18 cellular contexts compared by ENCODE assay signal in the genomic region with DNA sequence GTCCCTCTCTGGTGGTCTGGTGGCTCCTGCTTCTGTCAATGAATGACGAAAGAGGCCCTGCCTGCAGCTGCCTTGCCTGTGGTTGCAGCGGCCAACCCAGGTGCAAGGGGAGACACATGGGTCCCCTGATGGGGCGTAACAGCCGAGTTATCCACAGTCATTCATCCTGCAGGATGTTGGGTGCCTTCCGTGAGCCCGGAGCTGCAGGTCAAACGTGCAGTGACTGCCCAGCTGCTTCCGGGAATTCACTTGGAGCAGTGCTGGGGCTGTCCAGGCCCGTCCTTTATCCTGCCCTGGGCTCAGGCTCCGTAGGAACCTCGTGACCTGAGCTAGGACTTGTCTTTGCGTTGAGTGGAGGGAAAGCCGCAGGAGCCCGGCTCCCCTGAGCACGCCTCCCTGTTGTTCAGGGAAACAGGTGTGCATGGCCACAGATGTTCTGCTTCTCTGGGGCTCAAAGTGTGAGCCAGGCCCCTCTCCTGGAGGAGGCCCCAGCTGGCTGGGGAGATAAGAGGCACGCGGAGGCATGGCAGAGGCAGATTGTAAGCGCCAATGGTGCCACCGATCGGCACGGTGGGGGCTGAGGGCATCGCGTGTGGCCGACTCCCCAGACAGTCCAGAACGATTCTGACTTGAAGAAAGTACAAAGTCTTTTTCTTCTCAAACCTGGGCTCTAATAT.
"Had no signal": no experiment of that assay in that cellular context is flagged by ENCODE, and none has a peak within 500 bp of the region (broad histone marks: within the 10 kb centered on the region; RNA-seq: fewer than 3 reads in every experiment).

No MANE protein-coding gene starts in this region.

- H3K36me3 ChIP-seq: sigmoid colon, thoracic aorta had no signal

- H3K27ac Mint-ChIP-seq: activated naive CD8-positive, alpha-beta T cell treated with anti-CD3 and anti-CD28 coated beads, Interleukin-2, amount 10 ng/mL, durations not matched to agents 7 days and 5 days; endodermal cell; mesothelial cell of epicardium; nephron progenitor cell; T-cell had no signal

- H3K9me3 ChIP-seq: psoas muscle, sigmoid colon, thoracic aorta had no signal

- H3K4me1 ChIP-seq: psoas muscle had no signal

- ATAC-seq: activated CD4-positive, CD25-positive, alpha-beta regulatory T cell treated with anti-CD3 and anti-CD28 coated beads, Interleukin-2, amount 50 U/mL, for 24 hours; psoas muscle; T-cell had no signal

- H3K4me2 ChIP-seq: hepatocyte had no signal

- H3K27ac ChIP-seq: hepatocyte, psoas muscle, sigmoid colon, thoracic aorta had no signal

- H3K4me3 Mint-ChIP-seq: activated naive CD8-positive, alpha-beta T cell treated with anti-CD3 and anti-CD28 coated beads, Interleukin-2, amount 10 ng/mL, durations not matched to agents 7 days and 5 days; endodermal cell; mesothelial cell of epicardium; nephron progenitor cell; T-cell had no signal

- DNase-seq: activated CD4-positive, alpha-beta T cell treated with anti-CD3 and anti-CD28 coated beads, Interleukin-2, amount 50 U/mL, for 1 hour; activated CD8-positive, alpha-beta memory T cell treated with anti-CD3 and anti-CD28 coated beads for 24 hours; activated naive CD8-positive, alpha-beta T cell treated with anti-CD3 and anti-CD28 coated beads, Interleukin-2, amount 10 ng/mL, durations not matched to agents 7 days and 5 days; anterior cingulate cortex; cerebellar nuclear complex; endodermal cell; erythroblast; nephron progenitor cell; sigmoid colon; stimulated activated CD4-positive, alpha-beta T cell treated with anti-CD3 and anti-CD28 coated beads, Interleukin-12 subunit alpha, Interleukin-12 subunit beta, amount 100 ng/mL, for 4 hours; stimulated activated CD4-positive, alpha-beta T cell treated with anti-CD3 and anti-CD28 coated beads, Interleukin-2, amount 100 ng/mL, for 24 hours; T-cell; T-helper 9 cell had no signal

- H3K9me3 Mint-ChIP-seq: activated naive CD8-positive, alpha-beta T cell treated with anti-CD3 and anti-CD28 coated beads, Interleukin-2, amount 10 ng/mL, durations not matched to agents 7 days and 5 days; T-cell had no signal

- H3K79me2 ChIP-seq: hepatocyte had no signal

- H3K36me3 Mint-ChIP-seq: activated naive CD8-positive, alpha-beta T cell treated with anti-CD3 and anti-CD28 coated beads, Interleukin-2, amount 10 ng/mL, durations not matched to agents 7 days and 5 days; mesothelial cell of epicardium; T-cell had no signal

- H3K4me1 Mint-ChIP-seq: activated naive CD8-positive, alpha-beta T cell treated with anti-CD3 and anti-CD28 coated beads, Interleukin-2, amount 10 ng/mL, durations not matched to agents 7 days and 5 days; mesothelial cell of epicardium; nephron progenitor cell; T-cell had no signal

- H3K4me3 ChIP-seq: hepatocyte, psoas muscle, sigmoid colon, thoracic aorta had no signal

- H2AFZ ChIP-seq: hepatocyte had no signal
